11 cellular contexts compared by ENCODE assay signal in the genomic region with DNA sequence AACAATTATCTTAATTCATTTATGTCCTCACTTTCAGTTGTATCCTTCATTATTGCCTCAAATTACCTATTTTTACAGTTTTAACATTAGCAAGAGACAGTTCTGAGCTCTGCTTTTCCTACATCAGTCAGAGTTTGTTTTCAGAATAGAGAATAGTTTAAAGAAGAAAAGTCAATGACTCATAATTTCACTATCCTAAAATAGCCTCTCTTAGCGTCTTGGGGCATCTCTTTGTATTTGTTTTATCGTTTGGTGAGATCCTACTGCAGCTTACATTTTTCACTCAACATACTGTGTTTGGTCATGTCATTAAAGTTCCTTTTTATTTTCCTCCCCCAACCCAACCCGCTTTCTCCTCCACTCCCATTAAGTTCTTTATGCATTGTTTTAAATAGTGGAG. TPM values are rescaled to one million over a fixed set of nuclear protein-coding genes. Genes with fewer than 3 reads are reported as not detected.
DNase-seq lines count a peak whose midpoint lies in the region; ATAC-seq and TF ChIP-seq lines count a peak whose summit lies in the region.
"Had no signal": no experiment of that assay in that cellular context is flagged by ENCODE, and none has a peak within 500 bp of the region (broad histone marks: within the 10 kb centered on the region; RNA-seq: fewer than 3 reads in every experiment).

No MANE protein-coding gene starts in this region.

- no peak overlapping the region for H3K27ac ChIP-seq in vagina

- POLR2A ChIA-PET in activated CD4-positive, alpha-beta memory T cell treated with anti-CD3 and anti-CD28 coated beads, Interleukin-2, amount 10 ng/mL, durations not matched to agents 7 days and 5 days (lab: Charles Lee) = interaction anchor here (0.9 to 5.3 kb wide), 3 partner anchors 7 to 472 kb away, joined by 3 to 47 read pairs (median 4); a partner anchor contains a TSS

- H3K4me3 Mint-ChIP-seq in natural killer cell treated with Interleukin-12 subunit alpha and Interleukin-12 subunit beta and Interleukin-15 and Interleukin-18, amount 100 ng/mL, for 72 hours = peak overlapping the region; percentile 76
- H3K4me3 Mint-ChIP-seq in natural killer cell = no peak overlapping the region
- peak overlapping the region; percentile 73 for H3K4me3 Mint-ChIP-seq in activated CD4-positive, alpha-beta memory T cell treated with anti-CD3 and anti-CD28 coated beads, Interleukin-2, amount 10 ng/mL, durations not matched to agents 7 days and 5 days

- ATAC-seq in natural killer cell treated with Interleukin-12 subunit alpha and Interleukin-12 subunit beta and Interleukin-15 and Interleukin-18, amount 100 ng/mL, for 72 hours = no peak
- ATAC-seq in natural killer cell = no peak
- peak; percentile 12 for ATAC-seq in HG02610 (IDR thresholded peaks at IDR 0.05; ENCODE audit: unreplicated experiment)
- ATAC-seq: K562 had no signal

- H3K4me3 ChIP-seq in vagina = no peak overlapping the region
- H3K4me3 ChIP-seq: K562 had no signal

- H3K27ac Mint-ChIP-seq in natural killer cell treated with Interleukin-12 subunit alpha and Interleukin-12 subunit beta and Interleukin-15 and Interleukin-18, amount 100 ng/mL, for 72 hours = peak overlapping the region in 1 of 2 donors; percentile 94
- no peak overlapping the region for H3K27ac Mint-ChIP-seq in natural killer cell
- H3K27ac Mint-ChIP-seq in activated CD4-positive, alpha-beta memory T cell treated with anti-CD3 and anti-CD28 coated beads, Interleukin-2, amount 10 ng/mL, durations not matched to agents 7 days and 5 days = peak overlapping the region; percentile 84

- no peaks in the 10 kb centered on the region for H3K27me3 ChIP-seq in vagina
- H3K27me3 ChIP-seq: spleen had no signal

- H3K9me3 ChIP-seq in vagina = no peaks in the 10 kb centered on the region
- H3K9me3 ChIP-seq: spleen had no signal

- no peaks in the 10 kb centered on the region for H3K9me3 Mint-ChIP-seq in natural killer cell treated with Interleukin-12 subunit alpha and Interleukin-12 subunit beta and Interleukin-15 and Interleukin-18, amount 100 ng/mL, for 72 hours
- H3K9me3 Mint-ChIP-seq in natural killer cell = no peaks in the 10 kb centered on the region
- H3K9me3 Mint-ChIP-seq in activated CD4-positive, alpha-beta memory T cell treated with anti-CD3 and anti-CD28 coated beads, Interleukin-2, amount 10 ng/mL, durations not matched to agents 7 days and 5 days = no peaks in the 10 kb centered on the region
- H3K9me3 Mint-ChIP-seq: naive B cell had no signal

- H3K27me3 Mint-ChIP-seq in natural killer cell treated with Interleukin-12 subunit alpha and Interleukin-12 subunit beta and Interleukin-15 and Interleukin-18, amount 100 ng/mL, for 72 hours = no peaks in the 10 kb centered on the region
- H3K27me3 Mint-ChIP-seq in natural killer cell (ENCODE audit: low read depth in 2 of 2) = no peaks in the 10 kb centered on the region
- no peaks in the 10 kb centered on the region for H3K27me3 Mint-ChIP-seq in activated CD4-positive, alpha-beta memory T cell treated with anti-CD3 and anti-CD28 coated beads, Interleukin-2, amount 10 ng/mL, durations not matched to agents 7 days and 5 days
- H3K27me3 Mint-ChIP-seq: naive B cell had no signal

- intact Hi-C loops in natural killer cell (cut with micrococcal nuclease) = no loop called here
- intact Hi-C loops in vagina (cut with DNase I) = no loop called here

- TF ChIP-seq CTCF in natural killer cell (IDR thresholded peaks at IDR 0.05) = no peak
- no peak for TF ChIP-seq CTCF in vagina (IDR thresholded peaks at IDR 0.05)

- no peak for TF ChIP-seq POLR2A in vagina (IDR thresholded peaks at IDR 0.05)

- peaks cover 5% of the 10 kb centered on the region for H3K4me1 ChIP-seq in vagina

- H3K4me1 Mint-ChIP-seq in natural killer cell treated with Interleukin-12 subunit alpha and Interleukin-12 subunit beta and Interleukin-15 and Interleukin-18, amount 100 ng/mL, for 72 hours (ENCODE audit: low read depth in 2 of 2) = peaks cover 60 to 64% of the 10 kb centered on the region in 2 donors
- H3K4me1 Mint-ChIP-seq in natural killer cell = peaks cover 56 to 75% of the 10 kb centered on the region in 2 donors
- H3K4me1 Mint-ChIP-seq in activated CD4-positive, alpha-beta memory T cell treated with anti-CD3 and anti-CD28 coated beads, Interleukin-2, amount 10 ng/mL, durations not matched to agents 7 days and 5 days = peaks cover 66% of the 10 kb centered on the region

- no peaks in the 10 kb centered on the region for H3K36me3 ChIP-seq in vagina

- CTCF ChIA-PET in activated CD4-positive, alpha-beta memory T cell treated with anti-CD3 and anti-CD28 coated beads, Interleukin-2, amount 10 ng/mL, durations not matched to agents 7 days and 5 days (lab: Charles Lee) = interaction anchor here (0.6 to 0.7 kb wide), 3 partner anchors 19 to 516 kb away, joined by 3 to 4 read pairs (median 3); no protein-coding TSS in a partner anchor

- no peak for DNase-seq in natural killer cell treated with Interleukin-12 subunit alpha and Interleukin-12 subunit beta and Interleukin-15 and Interleukin-18, amount 100 ng/mL, for 72 hours (ENCODE audit: low spot score)
- DNase-seq in natural killer cell = no peak
- no peak for DNase-seq in activated CD4-positive, alpha-beta memory T cell treated with anti-CD3 and anti-CD28 coated beads, Interleukin-2, amount 10 ng/mL, durations not matched to agents 7 days and 5 days
- DNase-seq in stromal cell of bone marrow (ENCODE audit: low read depth) = peak; percentile 16
- no peak for DNase-seq in vagina (ENCODE audit: extremely low spot score in 2 of 2)
- no peak for DNase-seq in hypothalamus (lab: John Stamatoyannopoulos, UW)
- no peak for DNase-seq in SW480 (ENCODE audit: low spot score)
- DNase-seq: naive B cell, spleen had no signal

- no peaks in the 10 kb centered on the region for H3K36me3 Mint-ChIP-seq in natural killer cell treated with Interleukin-12 subunit alpha and Interleukin-12 subunit beta and Interleukin-15 and Interleukin-18, amount 100 ng/mL, for 72 hours
- no peaks in the 10 kb centered on the region for H3K36me3 Mint-ChIP-seq in natural killer cell
- H3K36me3 Mint-ChIP-seq in activated CD4-positive, alpha-beta memory T cell treated with anti-CD3 and anti-CD28 coated beads, Interleukin-2, amount 10 ng/mL, durations not matched to agents 7 days and 5 days (ENCODE audit: low read depth) = peaks cover 15% of the 10 kb centered on the region

RNA-seq across cellular contexts. Expression of a gene that starts 3.8 kb away (rescaled TPM):
- total RNA-seq in natural killer cell treated with Interleukin-12 subunit alpha and Interleukin-12 subunit beta and Interleukin-15 and Interleukin-18, amount 100 ng/mL, for 72 hours = 10 to 100 TPM; 79.4 to 83.1 TPM
- 10 to 100 TPM; 50.9 to 76.4 (median 54.8) TPM for total RNA-seq in natural killer cell
- total RNA-seq in activated CD4-positive, alpha-beta memory T cell treated with anti-CD3 and anti-CD28 coated beads, Interleukin-2, amount 10 ng/mL, durations not matched to agents 7 days and 5 days = 100 to 1,000 TPM; 119 to 129 TPM
- 9.1 TPM for total RNA-seq in vagina
